9 cellular contexts compared by ENCODE assay signal in genomic region chr12:57342207-57342691, GRCh38.
DNase-seq lines count a peak whose midpoint lies in the region; ATAC-seq and TF ChIP-seq lines count a peak whose summit lies in the region.
"Had no signal": no experiment of that assay in that cellular context is flagged by ENCODE, and none has a peak within 500 bp of the region (broad histone marks: within the 10 kb centered on the region; RNA-seq: fewer than 3 reads in every experiment).

No MANE protein-coding gene starts in this region.

- H3K9me3 ChIP-seq in SK-N-MC (ENCODE audit: low read depth, low read length): no peaks in the 10 kb centered on the region
- H3K9me3 ChIP-seq in heart left ventricle: peaks cover 0 to 5% (median 0%) of the 10 kb centered on the region in 12 donors
- H3K9me3 ChIP-seq in trophoblast cell (ENCODE audit: insufficient read depth, low read depth, low read length): no peaks in the 10 kb centered on the region
- H3K9me3 ChIP-seq in esophagus squamous epithelium: no peaks in the 10 kb centered on the region

- no peak overlapping the region for H3K9ac ChIP-seq in SK-N-MC (ENCODE audit: insufficient read length)
- H3K9ac ChIP-seq in trophoblast cell (ENCODE audit: low read length): no peak overlapping the region

- no peak overlapping the region for H3K23ac ChIP-seq in trophoblast cell (ENCODE audit: low read length)

- H2BK12ac ChIP-seq in trophoblast cell (ENCODE audit: low read length): no peak overlapping the region

- H3K4me2 ChIP-seq in GM23338: peak overlapping the region; percentile 45
- no peak overlapping the region for H3K4me2 ChIP-seq in trophoblast cell (ENCODE audit: low read length)

- H4K20me1 ChIP-seq in GM23338 (replicated peaks; ENCODE audit: insufficient read depth): no peaks in the 10 kb centered on the region

- H3K4me3 Mint-ChIP-seq in GM23338: peak overlapping the region; percentile 57
- H3K4me3 Mint-ChIP-seq: naive thymus-derived CD4-positive, alpha-beta T cell had no signal

- ATAC-seq in GM23338: peak; percentile 96
- ATAC-seq in heart left ventricle: peak; percentile 70 to 94 (median 80)
- no peak for ATAC-seq in HG03045 (IDR thresholded peaks at IDR 0.05; ENCODE audit: unreplicated experiment)
- no peak for ATAC-seq in GM21737 (IDR thresholded peaks at IDR 0.05; ENCODE audit: unreplicated experiment)
- ATAC-seq: naive thymus-derived CD4-positive, alpha-beta T cell had no signal

- no peak overlapping the region for H4K8ac ChIP-seq in trophoblast cell (ENCODE audit: low read depth, low read length)

- H2AFZ ChIP-seq in GM23338 (no peak overlapping the region), trophoblast cell (ENCODE audit: insufficient read depth, low read length, poor library complexity) (no peak overlapping the region)

- H3K4me3 ChIP-seq in GM23338 (no peak overlapping the region), SK-N-MC (peak overlapping the region; percentile 43), heart left ventricle (peak overlapping the region in 2 of 12 donors; percentile 9 to 14), trophoblast cell (ENCODE audit: low read depth, low read length) (no peak overlapping the region), esophagus squamous epithelium (no peak overlapping the region)

- H3K27ac Mint-ChIP-seq in GM23338: peak overlapping the region; percentile 78

- intact Hi-C loops in heart left ventricle (cut with DNase I) (no loop called here), esophagus squamous epithelium (cut with DNase I) (no loop called here)

- H3K14ac ChIP-seq in trophoblast cell (ENCODE audit: low read length): no peak overlapping the region

- TF ChIP-seq POLR2A in heart left ventricle (IDR thresholded peaks at IDR 0.05) (no peak), esophagus squamous epithelium (IDR thresholded peaks at IDR 0.05) (no peak)

- no peak for TF ChIP-seq CTCF in GM23338 (conservative IDR thresholded peaks at IDR 0.05; ENCODE audit: low read depth in 2 of 2)
- no peak for TF ChIP-seq CTCF in heart left ventricle (IDR thresholded peaks at IDR 0.05)
- TF ChIP-seq CTCF in esophagus squamous epithelium (IDR thresholded peaks at IDR 0.05): no peak
- TF ChIP-seq CTCF in GM13977 (IDR thresholded peaks at IDR 0.05; ENCODE audit: extremely low read depth, insufficient read depth, missing control alignments): no peak

- H3K27me3 ChIP-seq in GM23338 (ENCODE audit: insufficient read depth) (no peaks in the 10 kb centered on the region), heart left ventricle (no peaks in the 10 kb centered on the region), trophoblast cell (ENCODE audit: insufficient read depth, low read length) (no peaks in the 10 kb centered on the region), esophagus squamous epithelium (no peaks in the 10 kb centered on the region)

- no peaks in the 10 kb centered on the region for H3K9me2 ChIP-seq in GM23338 (ENCODE audit: insufficient read depth)

- no peak overlapping the region for H2AK5ac ChIP-seq in trophoblast cell (ENCODE audit: low read length)

- no peak overlapping the region for H4K91ac ChIP-seq in trophoblast cell (ENCODE audit: low read depth, low read length)

- no peaks in the 10 kb centered on the region for H3K79me1 ChIP-seq in trophoblast cell (ENCODE audit: low read length)

- WGBS in heart left ventricle, 4 donors: 18 to 29% (median 25%) methylated on average over 6 to 7 of the region's 7 CpGs
- WGBS in trophoblast cell (ENCODE audit: extremely low coverage, insufficient coverage, insufficient read length): no CpG with 5 or more reads among the region's 7 CpGs
- WGBS in esophagus squamous epithelium, 2 donors: 52 to 74% methylated on average over 5 to 7 of the region's 7 CpGs

- peak overlapping the region; percentile 8; the same call in 1 of the 2 replicates for H3K27ac ChIP-seq in GM23338 (ENCODE audit: low read depth)
- H3K27ac ChIP-seq in SK-N-MC: peak overlapping the region; percentile 0; the same call in 1 of the 2 replicates
- peak overlapping the region in 6 of 12 donors; percentile 7 to 56 (median 28) for H3K27ac ChIP-seq in heart left ventricle
- H3K27ac ChIP-seq in trophoblast cell (ENCODE audit: low read depth, low read length): no peak overlapping the region
- no peak overlapping the region for H3K27ac ChIP-seq in esophagus squamous epithelium

- H3K36me3 ChIP-seq in GM23338 (ENCODE audit: insufficient read depth): no peaks in the 10 kb centered on the region
- H3K36me3 ChIP-seq in SK-N-MC (ENCODE audit: insufficient read depth, low read length): peaks cover 4% of the 10 kb centered on the region
- peaks cover 0 to 10% (median 0%) of the 10 kb centered on the region in 9 donors for H3K36me3 ChIP-seq in heart left ventricle
- peaks cover 0 to 5% of the 10 kb centered on the region in 2 experiments for H3K36me3 ChIP-seq in trophoblast cell (ENCODE audit: control insufficient read depth in 1 of 2, insufficient read depth in 2 of 2, low read length in 2 of 2)
- H3K36me3 ChIP-seq in esophagus squamous epithelium: peaks cover 0 to 10% (median 0%) of the 10 kb centered on the region in 3 donors

- DNase-seq in GM23338 (ENCODE audit: low spot score) (peak; percentile 76), SK-N-MC (ENCODE audit: low read depth, low spot score) (peak; percentile 32), heart left ventricle (peak in 4 of 5 donors; percentile 41 to 55 (median 46)), trophoblast cell (peak; percentile 19 to 23), esophagus squamous epithelium (lab: John Stamatoyannopoulos, UW) (no peak), GM13977 (ENCODE audit: low spot score) (no peak)
- DNase-seq: naive thymus-derived CD4-positive, alpha-beta T cell had no signal

- no peak overlapping the region for H2BK5ac ChIP-seq in trophoblast cell (ENCODE audit: low read depth, low read length, poor library complexity)

- H3K27me3 Mint-ChIP-seq in GM23338 (ENCODE audit: insufficient read depth, low read depth, poor library complexity): no peaks in the 10 kb centered on the region
- H3K27me3 Mint-ChIP-seq: naive thymus-derived CD4-positive, alpha-beta T cell had no signal

- no peaks in the 10 kb centered on the region for H3F3A ChIP-seq in GM23338 (replicated peaks; ENCODE audit: low read depth)

- H3K18ac ChIP-seq in trophoblast cell (ENCODE audit: low read length): no peak overlapping the region

- in situ Hi-C loops in GM13977 (cut with MboI; ENCODE audit: low pct_unique_long_range_greater_than_20kb, low sequenced_read_pairs, unreplicated experiment): no loop called here

- no peaks in the 10 kb centered on the region for H3K9me3 Mint-ChIP-seq in GM23338

- no peak overlapping the region for H4K12ac ChIP-seq in trophoblast cell (ENCODE audit: low read depth, low read length)

- H3K79me2 ChIP-seq in GM23338 (replicated peaks; ENCODE audit: insufficient read depth): no peaks in the 10 kb centered on the region
- H3K79me2 ChIP-seq in trophoblast cell (ENCODE audit: control insufficient read depth, insufficient read depth, low read length, poor library complexity): no peaks in the 10 kb centered on the region

- H3K4me1 Mint-ChIP-seq in GM23338: peaks cover 32% of the 10 kb centered on the region

- H3K4me1 ChIP-seq in GM23338 (ENCODE audit: insufficient read depth) (peaks cover 25% of the 10 kb centered on the region), heart left ventricle (peaks cover 0 to 36% (median 27%) of the 10 kb centered on the region in 12 donors), trophoblast cell (ENCODE audit: control insufficient read depth in 1 of 2, insufficient read depth in 2 of 2, low read length in 2 of 2) (no peaks in the 10 kb centered on the region), esophagus squamous epithelium (peaks cover 0 to 22% (median 0%) of the 10 kb centered on the region in 3 donors)

- H3K36me3 Mint-ChIP-seq in GM23338 (ENCODE audit: low read depth): no peaks in the 10 kb centered on the region; the same call in 2 of the 3 replicates

- no peak overlapping the region for H2BK120ac ChIP-seq in trophoblast cell (ENCODE audit: insufficient read depth, low read length, poor library complexity)

- H3K4ac ChIP-seq in trophoblast cell (ENCODE audit: low read depth, low read length): no peak overlapping the region

TF ChIP-seq in GM23338, 12 proteins besides CTCF, POLR2A, EP300 and RAD21:
- TF ChIP-seq POLR2AphosphoS5 (IDR thresholded peaks at IDR 0.05; ENCODE audit: low read depth): no peak
TF ChIP-seq in GM23338: peak in this region for 0.

Comparison
In these comparisons a context has a peak if more than half of its experiments do, and no peak if none do; other contexts are left out.
1. ATAC-seq: peak in GM23338 (single experiment) and heart left ventricle (4 of 4); none in HG03045 (single experiment) and GM21737 (single experiment).
2. DNase-seq: peak in GM23338 (single experiment), SK-N-MC (single experiment), heart left ventricle (4 of 5) and trophoblast cell (2 of 2); none in esophagus squamous epithelium (single experiment) and GM13977 (single experiment).
3. H3K27ac ChIP-seq: peak in GM23338 (single experiment) and SK-N-MC (single experiment); none in trophoblast cell (single experiment) and esophagus squamous epithelium (0 of 4).